ENCODE assay signal across 25 cellular contexts in the genomic region with DNA sequence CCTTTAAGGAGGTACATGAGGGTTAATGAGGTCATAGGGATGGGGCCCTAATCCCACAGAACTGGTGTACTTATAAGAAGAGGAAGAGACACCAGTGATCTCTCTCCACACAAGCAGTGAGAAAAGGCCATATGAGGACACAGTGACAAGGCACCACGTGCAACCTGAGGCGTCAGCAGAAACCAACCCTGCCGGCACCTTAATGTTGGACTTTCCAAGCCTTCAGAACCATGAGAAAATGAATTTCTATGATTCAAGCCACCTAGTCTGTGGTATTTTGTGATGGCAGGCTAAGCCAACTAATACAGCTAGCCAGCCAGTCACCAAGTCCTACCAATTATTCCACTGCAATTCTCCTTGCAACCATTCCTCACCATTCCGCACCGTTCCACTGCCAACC. TPM values are rescaled to one million over a fixed set of nuclear protein-coding genes. Genes with fewer than 3 reads are reported as not detected.
A peak's percentile ranks its signal among the peaks of the same experiment; 100 is the strongest.
DNase-seq lines count a peak whose midpoint lies in the region; ATAC-seq, FAIRE-seq and TF ChIP-seq lines count a peak whose summit lies in the region.
"Had no signal": no experiment of that assay in that cellular context is flagged by ENCODE, and none has a peak within 500 bp of the region (broad histone marks: within the 10 kb centered on the region; RNA-seq: fewer than 3 reads in every experiment).

No MANE protein-coding gene starts in this region.

- no peaks in the 10 kb centered on the region for H3K36me3 Mint-ChIP-seq in WTC11
- H3K36me3 Mint-ChIP-seq: CD14-positive monocyte had no signal

- H3K9ac ChIP-seq in HepG2 (ENCODE audit: insufficient read depth, low read depth, low read length), result no peak overlapping the region
- H3K9ac ChIP-seq: BLaER1 treated with 17β-estradiol and CSF1 and Interleukin-3, amounts not matched to agents 10 nM and 100 nM had no signal

- no peak for TF ChIP-seq EP300 in HepG2 (IDR thresholded peaks at IDR 0.05; ENCODE audit: low read depth in 2 of 2, low read length in 2 of 2)
- TF ChIP-seq EP300 in HepG2 (CRISPR knock-in tag; IDR thresholded peaks at IDR 0.05; ENCODE audit: borderline replicate concordance), result no peak

- no peak for TF ChIP-seq RAD21 in HepG2 (CRISPR knock-in tag; IDR thresholded peaks at IDR 0.05)

- H3K4me3 ChIP-seq in HepG2 (replicated peaks in 1 of 3; ENCODE audit: insufficient read depth in 1 of 3, low read depth in 2 of 3, low read length in 3 of 3), result no peak overlapping the region
- no peak overlapping the region for H3K4me3 ChIP-seq in right lobe of liver
- H3K4me3 ChIP-seq in bronchial epithelial cell (ENCODE audit: low read depth, low read length), result no peak overlapping the region
- H3K4me3 ChIP-seq: A549; BLaER1 treated with 17β-estradiol and CSF1 and Interleukin-3, amounts not matched to agents 10 nM and 100 nM; HAP-1 had no signal

- no peaks in the 10 kb centered on the region for H3K9me3 ChIP-seq in HepG2 (ENCODE audit: low read length)
- H3K9me3 ChIP-seq in right lobe of liver, result no peaks in the 10 kb centered on the region
- H3K9me3 ChIP-seq: A549, BE2C, HAP-1 had no signal

- no peaks in the 10 kb centered on the region for H3K4me1 Mint-ChIP-seq in WTC11
- H3K4me1 Mint-ChIP-seq: CD14-positive monocyte had no signal

- ATAC-seq in HepG2, result no peak
- ATAC-seq in right lobe of liver, result no peak
- ATAC-seq in WTC11, result no peak
- ATAC-seq: A549 had no signal

- no peaks in the 10 kb centered on the region for H3K79me2 ChIP-seq in HepG2 (ENCODE audit: insufficient read depth, low read length)

- TF ChIP-seq POLR2A in HepG2 (IDR thresholded peaks at IDR 0.05; ENCODE audit: insufficient read depth in 1 of 2, low read depth in 2 of 2, low read length in 2 of 2) (no peak), right lobe of liver (IDR thresholded peaks at IDR 0.05) (no peak)

- no peak overlapping the region for H3K4me2 ChIP-seq in HepG2 (ENCODE audit: low read depth, low read length)
- H3K4me2 ChIP-seq: A549; BLaER1 treated with 17β-estradiol and CSF1 and Interleukin-3, amounts not matched to agents 10 nM and 100 nM had no signal

- no peaks in the 10 kb centered on the region for H3K9me3 Mint-ChIP-seq in WTC11
- H3K9me3 Mint-ChIP-seq: CD4-positive, alpha-beta T cell had no signal

- H3K27me3 ChIP-seq in HepG2 (ENCODE audit: control insufficient read depth in 1 of 2, insufficient read depth in 2 of 2, low read length in 2 of 2) (peaks cover 1 to 5% of the 10 kb centered on the region in 2 experiments; a peak in 1 of 5 replicates), right lobe of liver (no peaks in the 10 kb centered on the region), bronchial epithelial cell (ENCODE audit: control insufficient read depth, insufficient read depth, low read length) (no peaks in the 10 kb centered on the region)
- H3K27me3 ChIP-seq: BE2C; BLaER1 treated with 17β-estradiol and CSF1 and Interleukin-3, amounts not matched to agents 10 nM and 100 nM had no signal

- H3K27ac Mint-ChIP-seq in WTC11, result no peak overlapping the region
- H3K27ac Mint-ChIP-seq: CD4-positive, alpha-beta T cell; HFFc6 had no signal

- in situ Hi-C loops in HepG2 (cut with HindIII; ENCODE audit: extremely low pct_ligation_motif_present, low pct_unique_long_range_greater_than_20kb), result loop anchor here (10.0 kb wide), 1 partner anchor 65 kb away; no protein-coding TSS in a partner anchor

- no TSS peak for BruUV-seq in HepG2 (replicated peaks; lab: Mats Ljungman, UMichigan)

- H2AFZ ChIP-seq in HepG2 (ENCODE audit: low read length), result no peak overlapping the region

- no peak for TF ChIP-seq CTCF in HepG2 (CRISPR knock-in tag; IDR thresholded peaks at IDR 0.05)
- no peak for TF ChIP-seq CTCF in right lobe of liver (IDR thresholded peaks at IDR 0.05)
- TF ChIP-seq CTCF in bronchial epithelial cell (IDR thresholded peaks at IDR 0.05; ENCODE audit: insufficient read depth, low read length, severe bottlenecking), result no peak
- no peak for TF ChIP-seq CTCF in WTC11 (IDR thresholded peaks at IDR 0.05)

- no peaks in the 10 kb centered on the region for H3K27me3 Mint-ChIP-seq in WTC11 (ENCODE audit: low read depth)
- H3K27me3 Mint-ChIP-seq: CD4-positive, alpha-beta T cell had no signal

- no peak overlapping the region for H3K27ac ChIP-seq in HepG2 (ENCODE audit: extremely low read length, insufficient read depth, low read length)
- no peak overlapping the region for H3K27ac ChIP-seq in right lobe of liver
- H3K27ac ChIP-seq: A549; BLaER1 treated with 17β-estradiol and CSF1 and Interleukin-3, amounts not matched to agents 10 nM and 100 nM had no signal

- H4K20me1 ChIP-seq in HepG2 (ENCODE audit: insufficient read depth, low read length), result no peaks in the 10 kb centered on the region
- H4K20me1 ChIP-seq: BLaER1 treated with 17β-estradiol and CSF1 and Interleukin-3, amounts not matched to agents 10 nM and 100 nM had no signal

- FAIRE-seq in HepG2 (lab: Jason Lieb, UNC), result no peak
- peak; percentile 28 for FAIRE-seq in bronchial epithelial cell (lab: Jason Lieb, UNC)
- FAIRE-seq in urothelium cell line (lab: Jason Lieb, UNC), result peak; percentile 20
- FAIRE-seq: A549, GM12891, GM18507, H54 had no signal

- H3K4me3 Mint-ChIP-seq in WTC11, result no peak overlapping the region
- H3K4me3 Mint-ChIP-seq: CD14-positive monocyte; CD4-positive, alpha-beta T cell; HFFc6 had no signal

- intact Hi-C loops in HepG2 (cut with micrococcal nuclease; ENCODE audit: unreplicated experiment), result no loop called here
- intact Hi-C loops in right lobe of liver (cut with DNase I), result loop anchor here in 1 of 2 donors (10.0 kb wide), 1 partner anchor 245 kb away; no protein-coding TSS in a partner anchor

- no peak for DNase-seq in HepG2 (ENCODE audit: low spot score)
- DNase-seq in right lobe of liver, result no peak
- no peak for DNase-seq in bronchial epithelial cell (ENCODE audit: low read depth)
- no peak for DNase-seq in urothelium cell line (ENCODE audit: low spot score)
- DNase-seq in NCI-H2196 treated with DMSO at 0.1 percent for 48 hours (lab: John Stamatoyannopoulos, UW; ENCODE audit: unreplicated experiment), result no peak
- no peak for DNase-seq in WTC11 (ENCODE audit: low spot score)
- DNase-seq: 8988T; ACHN; AML-193; BE2C; Calu3; CD4-positive, alpha-beta T cell; COR-L47; DMS53; DMS79 treated with DMSO at 0.1 percent for 48 hours; GF-D8; GOT3; HFFc6 had no signal

- POLR2A ChIA-PET in HepG2 (lab: Yijun Ruan, JAX), result no interaction called here
- POLR2A ChIA-PET in WTC11 (lab: Charles Lee), result no interaction called here

- H3K4me1 ChIP-seq in HepG2 (ENCODE audit: insufficient read depth, low read length) (peaks cover 15% of the 10 kb centered on the region), right lobe of liver (no peaks in the 10 kb centered on the region)
- H3K4me1 ChIP-seq: A549; BE2C; BLaER1 treated with 17β-estradiol and CSF1 and Interleukin-3, amounts not matched to agents 10 nM and 100 nM had no signal

- H3K36me3 ChIP-seq in HepG2 (replicated peaks in 1 of 2; ENCODE audit: control insufficient read depth in 1 of 2, insufficient read depth in 2 of 2, low read length in 2 of 2), result no peaks in the 10 kb centered on the region
- no peaks in the 10 kb centered on the region for H3K36me3 ChIP-seq in right lobe of liver
- H3K36me3 ChIP-seq in bronchial epithelial cell (ENCODE audit: control insufficient read depth, insufficient read depth, low read length), result no peaks in the 10 kb centered on the region
- H3K36me3 ChIP-seq: BE2C; BLaER1 treated with 17β-estradiol and CSF1 and Interleukin-3, amounts not matched to agents 10 nM and 100 nM; HAP-1 had no signal

- CTCF ChIA-PET in HepG2 (lab: Yijun Ruan, JAX; ENCODE audit: low intra/inter-chr PET ratio, low total read pairs), result no interaction called here
- CTCF ChIA-PET in WTC11 (lab: Charles Lee), result no interaction called here

- WGBS in HepG2 (ENCODE audit: low lambda C conversion rate), result 61% methylated on average over 4 of the region's 5 CpGs
- WGBS in right lobe of liver (ENCODE audit: insufficient coverage, low coverage, low lambda C conversion rate, missing lambda C conversion rate), result 93% methylated on average over 2 of the region's 5 CpGs

TF ChIP-seq in HepG2, 621 proteins besides CTCF, POLR2A, EP300 and RAD21:
- TF ChIP-seq ZNF264 (CRISPR knock-in tag; IDR thresholded peaks at IDR 0.05), result peak; percentile 89; the same call in 1 of the 2 replicates
- TF ChIP-seq ATAD3A (CRISPR knock-in tag; IDR thresholded peaks at IDR 0.05), result no peak

TF ChIP-seq in WTC11, 78 proteins besides CTCF, POLR2A, EP300 and RAD21 (continues in another document):
- TF ChIP-seq ESRRA (CRISPR knock-in tag; IDR thresholded peaks at IDR 0.05; ENCODE audit: borderline replicate concordance), result no peak
- TF ChIP-seq ELF4 (CRISPR knock-in tag; IDR thresholded peaks at IDR 0.05; ENCODE audit: low read depth), result no peak

RNA-seq across cellular contexts. Expression of gene COPRS, which starts 39.5 kb away (rescaled TPM):
- 93.8 and 98.3 TPM in 2 replicates for total RNA-seq in HepG2 (2016; rRNA removed; fragmentation: Illumina TruSeq; extraction: Trizol)
- 118 and 126 TPM in 2 replicates for total RNA-seq in HepG2 (2016; cell fraction: cytosol; rRNA removed; fragmentation: Illumina TruSeq; extraction: Trizol; ENCODE audit: low read depth)
- total RNA-seq in HepG2 (2016; cell fraction: insoluble cytoplasmic fraction; rRNA removed; fragmentation: Illumina TruSeq; extraction: Trizol), result 95.1 and 104 TPM in 2 replicates
- 137 and 150 TPM in 2 replicates for total RNA-seq in HepG2 (2016; cell fraction: membrane; rRNA removed; fragmentation: Illumina TruSeq; extraction: Trizol)
- total RNA-seq in HepG2 (2016; cell fraction: nucleus; rRNA removed; fragmentation: Illumina TruSeq; extraction: Trizol), result 31.9 and 32.6 TPM in 2 replicates
- 19.5 and 22.7 TPM in 2 replicates for polyA plus RNA-seq in HepG2 (2011; rRNA removed)
- polyA plus RNA-seq in HepG2 (2011; cell fraction: cytosol; rRNA removed), result 26.8 and 28.8 TPM in 2 replicates
- 7.9 and 9.7 TPM in 2 replicates for polyA plus RNA-seq in HepG2 (2011; cell fraction: nucleus; rRNA removed)
- 30.5 and 39.3 TPM in 2 replicates for polyA plus RNA-seq in HepG2 (2012)
- polyA plus RNA-seq in HepG2 (2016; cell fraction: cytosol; fragmentation: Illumina TruSeq; extraction: Trizol; ENCODE audit: low read depth), result 114 and 127 TPM in 2 replicates
- 98.1 and 98.9 TPM in 2 replicates for polyA plus RNA-seq in HepG2 (2016; cell fraction: insoluble cytoplasmic fraction; fragmentation: Illumina TruSeq; extraction: Trizol; ENCODE audit: low read depth)
- polyA plus RNA-seq in HepG2 (2016; cell fraction: membrane; fragmentation: Illumina TruSeq; extraction: Trizol; ENCODE audit: low read depth), result 120 and 125 TPM in 2 replicates
- polyA plus RNA-seq in HepG2 (2016; cell fraction: nucleus; fragmentation: Illumina TruSeq; extraction: Trizol; ENCODE audit: insufficient read depth, low read depth), result 56.8 and 64.5 TPM in 2 replicates
- polyA minus RNA-seq in HepG2 (2011; rRNA and poly(A)+ RNA removed; ENCODE audit: low replicate concordance), result 14.1 and 34.1 TPM in 2 replicates
- 10.8 and 11.9 TPM in 2 replicates for polyA minus RNA-seq in HepG2 (2011; cell fraction: cytosol; rRNA and poly(A)+ RNA removed)
- polyA minus RNA-seq in HepG2 (2011; cell fraction: nucleus; rRNA and poly(A)+ RNA removed), result 4.9 and 5.5 TPM in 2 replicates
- total RNA-seq in right lobe of liver, result 10 to 100 TPM; 17.1 to 49.4 (median 24.0) TPM
- 43.0 and 78.7 TPM in 2 replicates for total RNA-seq in bronchial epithelial cell
- 37.5 to 41.2 TPM (median 39.1 TPM) in 3 replicates for total RNA-seq in WTC11 (2021)
